Comparison of ENCODE assay signal across 16 cellular contexts in genomic region chr9:109799792-109800191, GRCh38. TPM values are rescaled to one million over a fixed set of nuclear protein-coding genes. Genes with fewer than 3 reads are reported as not detected.
A peak's percentile ranks its signal among the peaks of the same experiment; 100 is the strongest.
DNase-seq lines count a peak whose midpoint lies in the region; ATAC-seq and TF ChIP-seq lines count a peak whose summit lies in the region.
"Had no signal": no experiment of that assay in that cellular context is flagged by ENCODE, and none has a peak within 500 bp of the region (broad histone marks: within the 10 kb centered on the region; RNA-seq: fewer than 3 reads in every experiment).

No MANE protein-coding gene starts in this region.

- H3K9ac ChIP-seq in mesenchymal stem cell (ENCODE audit: low read length), result peak overlapping the region; percentile 39

- no peak overlapping the region for H2AK5ac ChIP-seq in mesenchymal stem cell (ENCODE audit: low read length, severe bottlenecking)

- H2AFZ ChIP-seq in mesenchymal stem cell (ENCODE audit: low read depth, low read length), result no peak overlapping the region

- H3K36me3 ChIP-seq in mesenchymal stem cell (ENCODE audit: control insufficient read depth in 1 of 2, insufficient read depth in 2 of 2, low read depth in 1 of 2, low read length in 2 of 2), result no peaks in the 10 kb centered on the region
- H3K36me3 ChIP-seq: esophagus muscularis mucosa had no signal

- H3K4me3 ChIP-seq in epithelial cell of esophagus (ENCODE audit: low read length) (no peak overlapping the region), mesenchymal stem cell (ENCODE audit: insufficient read depth in 1 of 2, low read depth in 1 of 2, low read length in 2 of 2) (no peak overlapping the region)
- H3K4me3 ChIP-seq: esophagus muscularis mucosa, GM12878, testis had no signal

- no peak overlapping the region for H3K23ac ChIP-seq in mesenchymal stem cell (ENCODE audit: low read length in 2 of 2)

- H3K36me3 Mint-ChIP-seq in HFFc6 (ENCODE audit: low read depth), result no peaks in the 10 kb centered on the region
- H3K36me3 Mint-ChIP-seq in activated CD4-positive, alpha-beta T cell treated with anti-CD3 and anti-CD28 coated beads, Interleukin-2, amount 10 ng/mL, durations not matched to agents 7 days and 5 days (ENCODE audit: low read depth), result no peaks in the 10 kb centered on the region
- H3K36me3 Mint-ChIP-seq: natural killer cell had no signal

- H3K4me1 ChIP-seq in mesenchymal stem cell (ENCODE audit: control insufficient read depth, insufficient read depth, low read depth, low read length), result peaks cover 3% of the 10 kb centered on the region
- H3K4me1 ChIP-seq: testis had no signal

- ATAC-seq in GM18520 (IDR thresholded peaks at IDR 0.05; ENCODE audit: unreplicated experiment) (no peak), HG03159 (IDR thresholded peaks at IDR 0.05; ENCODE audit: unreplicated experiment) (no peak)
- ATAC-seq: GM12878, natural killer cell had no signal

- H2BK5ac ChIP-seq in mesenchymal stem cell (ENCODE audit: low read depth, low read length, poor library complexity, severe bottlenecking), result no peak overlapping the region

- H3K27me3 Mint-ChIP-seq in HFFc6 (ENCODE audit: insufficient read depth), result no peaks in the 10 kb centered on the region; the same call in 1 of the 2 replicates
- peaks cover 16% of the 10 kb centered on the region for H3K27me3 Mint-ChIP-seq in activated CD4-positive, alpha-beta T cell treated with anti-CD3 and anti-CD28 coated beads, Interleukin-2, amount 10 ng/mL, durations not matched to agents 7 days and 5 days

- H3K9me3 Mint-ChIP-seq in HFFc6, result no peaks in the 10 kb centered on the region
- H3K9me3 Mint-ChIP-seq in activated CD4-positive, alpha-beta T cell treated with anti-CD3 and anti-CD28 coated beads, Interleukin-2, amount 10 ng/mL, durations not matched to agents 7 days and 5 days, result no peaks in the 10 kb centered on the region
- H3K9me3 Mint-ChIP-seq: activated CD4-positive, alpha-beta memory T cell treated with anti-CD3 and anti-CD28 coated beads, Interleukin-2, amount 10 ng/mL, durations not matched to agents 7 days and 5 days; natural killer cell had no signal

- H3K9me3 ChIP-seq in mesenchymal stem cell (ENCODE audit: control insufficient read depth, low read length), result no peaks in the 10 kb centered on the region
- H3K9me3 ChIP-seq: esophagus muscularis mucosa, testis had no signal

- H4K8ac ChIP-seq in mesenchymal stem cell (ENCODE audit: low read length), result no peak overlapping the region

- H3K4ac ChIP-seq in mesenchymal stem cell (ENCODE audit: low read depth in 1 of 2, low read length in 2 of 2), result no peak overlapping the region

- H3K14ac ChIP-seq in mesenchymal stem cell (ENCODE audit: low read length in 2 of 2), result no peak overlapping the region

- peak overlapping the region; percentile 94 for H3K27ac Mint-ChIP-seq in HFFc6
- no peak overlapping the region for H3K27ac Mint-ChIP-seq in activated CD4-positive, alpha-beta T cell treated with anti-CD3 and anti-CD28 coated beads, Interleukin-2, amount 10 ng/mL, durations not matched to agents 7 days and 5 days
- H3K27ac Mint-ChIP-seq: activated CD4-positive, alpha-beta memory T cell treated with anti-CD3 and anti-CD28 coated beads, Interleukin-2, amount 10 ng/mL, durations not matched to agents 7 days and 5 days; natural killer cell had no signal

- DNase-seq in A172 (ENCODE audit: low spot score), result peak; percentile 90
- DNase-seq in HFFc6, result peak; percentile 74
- DNase-seq in epithelial cell of esophagus (ENCODE audit: low read depth), result peak; percentile 21
- DNase-seq in mesenchymal stem cell, result peak; percentile 89
- DNase-seq in amniotic stem cell (lab: John Stamatoyannopoulos, UW), result no peak
- no peak for DNase-seq in activated CD4-positive, alpha-beta T cell treated with anti-CD3 and anti-CD28 coated beads, Interleukin-2, amount 10 ng/mL, durations not matched to agents 7 days and 5 days
- DNase-seq: activated CD4-positive, alpha-beta memory T cell treated with anti-CD3 and anti-CD28 coated beads, Interleukin-2, amount 10 ng/mL, durations not matched to agents 7 days and 5 days; DMS53; natural killer cell; NCI-H1417 treated with DMSO at 0.1 percent for 48 hours; NCI-H510A treated with DMSO at 0.1 percent for 48 hours; testis had no signal

- H3K4me2 ChIP-seq in mesenchymal stem cell (ENCODE audit: low read length, poor library complexity, severe bottlenecking), result no peak overlapping the region

- peak overlapping the region; percentile 41 for H3K4me3 Mint-ChIP-seq in HFFc6
- no peak overlapping the region for H3K4me3 Mint-ChIP-seq in activated CD4-positive, alpha-beta T cell treated with anti-CD3 and anti-CD28 coated beads, Interleukin-2, amount 10 ng/mL, durations not matched to agents 7 days and 5 days
- H3K4me3 Mint-ChIP-seq: activated CD4-positive, alpha-beta memory T cell treated with anti-CD3 and anti-CD28 coated beads, Interleukin-2, amount 10 ng/mL, durations not matched to agents 7 days and 5 days; natural killer cell had no signal

- CTCF ChIA-PET in activated CD4-positive, alpha-beta T cell treated with anti-CD3 and anti-CD28 coated beads, Interleukin-2, amount 10 ng/mL, durations not matched to agents 7 days and 5 days (lab: Charles Lee), result no interaction called here

- 0% methylated on average over 2 of the region's 2 CpGs for WGBS in mesenchymal stem cell

- H3K18ac ChIP-seq in mesenchymal stem cell (ENCODE audit: low read depth in 1 of 2, low read length in 2 of 2), result no peak overlapping the region

- POLR2A ChIA-PET in activated CD4-positive, alpha-beta T cell treated with anti-CD3 and anti-CD28 coated beads, Interleukin-2, amount 10 ng/mL, durations not matched to agents 7 days and 5 days (lab: Charles Lee), result no interaction called here

- H3K4me1 Mint-ChIP-seq in HFFc6 (ENCODE audit: low read depth), result peaks cover 52% of the 10 kb centered on the region
- no peaks in the 10 kb centered on the region for H3K4me1 Mint-ChIP-seq in activated CD4-positive, alpha-beta T cell treated with anti-CD3 and anti-CD28 coated beads, Interleukin-2, amount 10 ng/mL, durations not matched to agents 7 days and 5 days
- H3K4me1 Mint-ChIP-seq: activated CD4-positive, alpha-beta memory T cell treated with anti-CD3 and anti-CD28 coated beads, Interleukin-2, amount 10 ng/mL, durations not matched to agents 7 days and 5 days; natural killer cell had no signal

- no peak overlapping the region for H2BK120ac ChIP-seq in mesenchymal stem cell (ENCODE audit: low read depth, low read length)

- no peaks in the 10 kb centered on the region for H3K27me3 ChIP-seq in mesenchymal stem cell (ENCODE audit: control insufficient read depth in 1 of 2, insufficient read depth in 1 of 2, low read length in 2 of 2)
- H3K27me3 ChIP-seq: esophagus muscularis mucosa, testis had no signal

- no peak overlapping the region for H2BK15ac ChIP-seq in mesenchymal stem cell (ENCODE audit: low read depth, poor library complexity, severe bottlenecking)

- no peak overlapping the region for H3K27ac ChIP-seq in mesenchymal stem cell (ENCODE audit: low read length, poor library complexity, severe bottlenecking)
- H3K27ac ChIP-seq: esophagus muscularis mucosa, testis had no signal

- H4K91ac ChIP-seq in mesenchymal stem cell (ENCODE audit: low read length), result no peak overlapping the region

- H2BK12ac ChIP-seq in mesenchymal stem cell (ENCODE audit: low read length in 2 of 2), result no peak overlapping the region

- TF ChIP-seq CTCF in HFFc6 (IDR thresholded peaks at IDR 0.05), result no peak
- TF ChIP-seq CTCF in epithelial cell of esophagus (IDR thresholded peaks at IDR 0.05; ENCODE audit: insufficient read depth, low read depth, low read length, missing control alignments), result no peak

- H3K79me1 ChIP-seq in mesenchymal stem cell (replicated peaks; ENCODE audit: low read length, poor library complexity, severe bottlenecking), result peaks cover 27% of the 10 kb centered on the region

RNA-seq across cellular contexts. Expression of gene PALM2AKAP2, which starts 19.8 kb away (rescaled TPM):
- 0.98 and 6.9 TPM in 2 replicates for total RNA-seq in A172 (2014; rRNA removed; shearing (Covaris generic))
- 10 to 100 TPM; 20.1 to 35.1 (median 22.7) TPM for total RNA-seq in HFFc6 (2021; fragmentation: NEBNext Ultra II Directional; extraction: Animal tissue kit (Norgen Biotek cat#: 25700))
- polyA plus RNA-seq in mesenchymal stem cell (2013, experiment 1 of 2), result 11.3 TPM
- polyA plus RNA-seq in mesenchymal stem cell (2013, experiment 2 of 2), result 10.8 TPM
- under 1 TPM in 1 of 2 experiments, not detected in 1; 0.19 TPM for total RNA-seq in activated CD4-positive, alpha-beta T cell treated with anti-CD3 and anti-CD28 coated beads, Interleukin-2, amount 10 ng/mL, durations not matched to agents 7 days and 5 days
- total RNA-seq: activated CD4-positive, alpha-beta memory T cell treated with anti-CD3 and anti-CD28 coated beads, Interleukin-2, amount 10 ng/mL, durations not matched to agents 7 days and 5 days; GM12878; natural killer cell had no signal

Comparison
In these comparisons a context has a peak if more than half of its experiments do, and no peak if none do; other contexts are left out.
1. DNase-seq: peak in A172 (single experiment), HFFc6 (single experiment), epithelial cell of esophagus (single experiment) and mesenchymal stem cell (single experiment); none in amniotic stem cell (single experiment) and activated CD4-positive, alpha-beta T cell treated with anti-CD3 and anti-CD28 coated beads, Interleukin-2, amount 10 ng/mL, durations not matched to agents 7 days and 5 days (single experiment).